1 cellular context compared by ENCODE assay signal in the genomic region with DNA sequence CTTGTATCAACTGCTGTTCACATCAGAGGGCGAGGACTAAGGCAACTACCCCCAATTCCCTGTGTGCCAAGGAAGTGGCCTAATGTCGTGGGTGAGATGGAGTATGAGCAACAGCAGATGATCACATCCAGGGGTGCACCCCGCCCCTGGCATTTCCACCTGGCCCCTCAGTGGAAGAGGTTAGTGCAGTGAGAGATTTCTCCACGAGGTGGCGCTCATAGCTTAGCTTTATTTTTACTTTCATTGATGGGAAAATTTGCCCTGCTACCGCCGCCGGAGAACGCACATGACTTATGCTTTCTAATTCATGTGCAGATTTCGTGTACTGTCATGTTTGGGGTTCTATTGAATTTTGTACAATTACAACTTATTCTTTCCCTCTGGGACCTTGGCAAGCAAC.
TF ChIP-seq lines count a peak whose summit lies in the region.

No MANE protein-coding gene starts in this region.

TF ChIP-seq in GM23338, 12 proteins besides CTCF, POLR2A, EP300 and RAD21 (continued from another document):
- TF ChIP-seq REST (IDR thresholded peaks at IDR 0.05; ENCODE audit: unreplicated experiment): no peak
- no peak for TF ChIP-seq STAT1 (IDR thresholded peaks at IDR 0.05; ENCODE audit: unreplicated experiment)
- no peak for TF ChIP-seq ZNF331 (CRISPR knock-in tag; IDR thresholded peaks at IDR 0.05; ENCODE audit: low read depth)
- no peak for TF ChIP-seq ETS1 (IDR thresholded peaks at IDR 0.05)
- no peak for TF ChIP-seq EZH2 (IDR thresholded peaks at IDR 0.05; ENCODE audit: low read depth, unreplicated experiment)
- no peak for TF ChIP-seq CREB1 (CRISPR knock-in tag; IDR thresholded peaks at IDR 0.05; ENCODE audit: low read depth)
- no peak for TF ChIP-seq POLR2AphosphoS5 (IDR thresholded peaks at IDR 0.05; ENCODE audit: low read depth)
TF ChIP-seq in GM23338: peak in this region for 0.
